1 cellular context compared by ENCODE assay signal in genomic region chr3:167734498-167735232, GRCh38.
TF ChIP-seq lines count a peak whose summit lies in the region.

Gene PDCD10, minus strand, starts transcription at chr3:167734892. Its CDS starts 14,735 bp downstream, at chr3:167720157.

TF ChIP-seq in GM12878, 131 proteins besides CTCF, POLR2A, EP300 and RAD21 (continued from another document):
- TF ChIP-seq TBL1XR1 (IDR thresholded peaks at IDR 0.05; ENCODE audit: low read depth, low read length) (peak; percentile 74), BCL3 (IDR thresholded peaks at IDR 0.05; ENCODE audit: borderline replicate concordance, insufficient read depth, low read depth, low read length, poor library complexity, severe bottlenecking) (peak; percentile 21), CEBPZ (IDR thresholded peaks at IDR 0.05; ENCODE audit: low read depth, low read length) (no peak), SIN3A (IDR thresholded peaks at IDR 0.05; ENCODE audit: low read depth, low read length) (peak; percentile 88; the same call in 1 of the 2 replicates), KLF5 (IDR thresholded peaks at IDR 0.05; ENCODE audit: partially characterized antibody) (peak; percentile 25), IKZF1 (conservative IDR thresholded peaks at IDR 0.05) (peak; percentile 96), RAD51 (IDR thresholded peaks at IDR 0.05) (0 out of 2 replicates have a peak, but pooled peaks have one; percentile 12), ESRRA (IDR thresholded peaks at IDR 0.05; ENCODE audit: low read length) (peak; percentile 76; the same call in 1 of the 2 replicates)
